24 cellular contexts compared by ENCODE assay signal in the genomic region with DNA sequence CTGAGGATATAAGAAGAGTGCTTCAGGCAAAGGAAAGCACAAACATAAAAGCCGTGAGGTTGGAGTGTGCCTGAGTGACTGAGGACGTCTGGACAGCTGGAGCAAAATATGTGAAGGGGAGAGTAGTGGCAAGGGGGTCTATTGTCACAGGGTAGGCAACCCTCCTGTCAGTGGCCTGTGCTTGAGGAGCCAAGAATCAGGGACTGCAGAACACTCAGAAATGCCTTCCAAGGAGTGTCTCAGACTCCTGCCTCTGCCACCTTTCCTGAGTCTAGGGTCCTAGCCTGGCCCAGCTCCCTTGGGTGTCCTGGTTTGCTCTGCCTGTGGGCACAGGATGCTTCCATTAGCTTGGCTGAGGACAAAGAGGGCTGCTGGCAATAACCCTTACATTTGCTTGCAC.
DNase-seq lines count a peak whose midpoint lies in the region; ATAC-seq and TF ChIP-seq lines count a peak whose summit lies in the region.
"Had no signal": no experiment of that assay in that cellular context is flagged by ENCODE, and none has a peak within 500 bp of the region (broad histone marks: within the 10 kb centered on the region; RNA-seq: fewer than 3 reads in every experiment).

No MANE protein-coding gene starts in this region.

- H4K8ac ChIP-seq in trophoblast cell (ENCODE audit: low read depth, low read length): no peak overlapping the region

- ATAC-seq in lung (ENCODE audit: insufficient read depth, low FRiP score) (no peak), omental fat pad (ENCODE audit: low FRiP score) (no peak), HG03139 (IDR thresholded peaks at IDR 0.05; ENCODE audit: unreplicated experiment) (no peak)
- ATAC-seq: CD8-positive, alpha-beta T cell; HCT116; Right ventricle myocardium inferior had no signal

- H3K9ac ChIP-seq in NT2/D1 (ENCODE audit: insufficient read length, low read depth) (peak overlapping the region; percentile 16), trophoblast cell (ENCODE audit: low read length) (no peak overlapping the region)

- H4K12ac ChIP-seq in trophoblast cell (ENCODE audit: low read depth, low read length): no peak overlapping the region

- H3K9me3 ChIP-seq in NT2/D1 (ENCODE audit: insufficient read depth, low read length) (no peaks in the 10 kb centered on the region), lung (ENCODE audit: control insufficient read depth in 2 of 2, insufficient read depth in 1 of 2, low read length in 1 of 2) (peaks cover 0 to 1% of the 10 kb centered on the region in 2 donors), stomach (no peaks in the 10 kb centered on the region), trophoblast cell (ENCODE audit: insufficient read depth, low read depth, low read length) (no peaks in the 10 kb centered on the region)

- H3K36me3 ChIP-seq in NT2/D1 (ENCODE audit: insufficient read depth, insufficient read length, low read length): no peaks in the 10 kb centered on the region
- no peaks in the 10 kb centered on the region for H3K36me3 ChIP-seq in lung (ENCODE audit: control insufficient read depth in 2 of 2, insufficient read depth in 2 of 2, low read length in 2 of 2)
- H3K36me3 ChIP-seq in stomach: no peaks in the 10 kb centered on the region
- no peaks in the 10 kb centered on the region for H3K36me3 ChIP-seq in trophoblast cell (ENCODE audit: control insufficient read depth in 1 of 2, insufficient read depth in 2 of 2, low read length in 2 of 2)

- no peak overlapping the region for H3K18ac ChIP-seq in trophoblast cell (ENCODE audit: low read length)

- H3K4me1 ChIP-seq in NT2/D1 (ENCODE audit: insufficient read depth, insufficient read length) (peaks cover 29% of the 10 kb centered on the region), lung (ENCODE audit: control insufficient read depth in 2 of 2, insufficient read depth in 2 of 2, low read length in 2 of 2) (no peaks in the 10 kb centered on the region), stomach (no peaks in the 10 kb centered on the region), trophoblast cell (ENCODE audit: control insufficient read depth in 1 of 2, insufficient read depth in 2 of 2, low read length in 2 of 2) (peaks cover 0 to 2% of the 10 kb centered on the region in 2 experiments)

- H3K79me2 ChIP-seq in trophoblast cell (ENCODE audit: control insufficient read depth, insufficient read depth, low read length, poor library complexity): no peaks in the 10 kb centered on the region

- H3K27me3 ChIP-seq in NT2/D1 (ENCODE audit: insufficient read depth, insufficient read length) (no peaks in the 10 kb centered on the region), lung (ENCODE audit: control insufficient read depth, insufficient read depth) (peaks cover 8% of the 10 kb centered on the region), stomach (peaks cover 0 to 11% (median 0%) of the 10 kb centered on the region in 3 donors), trophoblast cell (ENCODE audit: insufficient read depth, low read length) (no peaks in the 10 kb centered on the region)

- no peak overlapping the region for H3K27ac ChIP-seq in lung (ENCODE audit: low read depth in 1 of 2, low read length in 1 of 2)
- H3K27ac ChIP-seq in stomach: no peak overlapping the region
- H3K27ac ChIP-seq in trophoblast cell (ENCODE audit: low read depth, low read length): no peak overlapping the region

- no peak overlapping the region for H2BK5ac ChIP-seq in trophoblast cell (ENCODE audit: low read depth, low read length, poor library complexity)

- no peak overlapping the region for H2AFZ ChIP-seq in trophoblast cell (ENCODE audit: insufficient read depth, low read length, poor library complexity)

- peak; percentile 24 for DNase-seq in activated CD8-positive, alpha-beta memory T cell treated with anti-CD3 and anti-CD28 coated beads for 24 hours
- no peak for DNase-seq in activated CD8-positive, alpha-beta memory T cell treated with anti-CD3 and anti-CD28 coated beads, Interleukin-2, amount 50 U/mL, for 4 hours
- DNase-seq in NT2/D1 (ENCODE audit: low read depth, low spot score): no peak
- DNase-seq in lung (ENCODE audit: low spot score): peak; percentile 9
- DNase-seq in stomach: peak; percentile 5
- no peak for DNase-seq in trophoblast cell
- no peak for DNase-seq in omental fat pad (ENCODE audit: low spot score)
- DNase-seq: AML-193, C1 segment of cervical spinal cord, DMS153, GDM1, GOT3, KG1, NCI-H1092, NCI-H1436, NCI-H187 treated with DMSO at 0.1 percent for 48 hours, NCI-H2107, NCI-H2227 treated with DMSO at 0.1 percent for 48 hours, NCI-H510A treated with DMSO at 0.1 percent for 48 hours, NCI-H82 had no signal

- H2AK5ac ChIP-seq in trophoblast cell (ENCODE audit: low read length): no peak overlapping the region

- no peaks in the 10 kb centered on the region for H3K79me1 ChIP-seq in trophoblast cell (ENCODE audit: low read length)

- no peak overlapping the region for H2BK12ac ChIP-seq in trophoblast cell (ENCODE audit: low read length)

- H3K4ac ChIP-seq in trophoblast cell (ENCODE audit: low read depth, low read length): no peak overlapping the region

- no peak overlapping the region for H3K4me3 ChIP-seq in NT2/D1 (ENCODE audit: insufficient read length, low read depth)
- no peak overlapping the region for H3K4me3 ChIP-seq in lung
- H3K4me3 ChIP-seq in stomach: no peak overlapping the region
- no peak overlapping the region for H3K4me3 ChIP-seq in trophoblast cell (ENCODE audit: low read depth, low read length)

- TF ChIP-seq CTCF in lung (IDR thresholded peaks at IDR 0.05; ENCODE audit: control extremely low read depth, extremely low read depth) (no peak), stomach (IDR thresholded peaks at IDR 0.05) (no peak), omental fat pad (IDR thresholded peaks at IDR 0.05) (no peak)

- WGBS in lung, 2 donors: 7 to 74% methylated on average over 2 of the region's 2 CpGs
- WGBS in stomach, 5 donors: 5 to 94% (median 56%) methylated on average over 2 of the region's 2 CpGs
- WGBS in trophoblast cell (ENCODE audit: extremely low coverage, insufficient coverage, insufficient read length): no CpG with 5 or more reads among the region's 2 CpGs

- H2BK120ac ChIP-seq in trophoblast cell (ENCODE audit: insufficient read depth, low read length, poor library complexity): no peak overlapping the region

- no peak for TF ChIP-seq EP300 in stomach (IDR thresholded peaks at IDR 0.05)

- intact Hi-C loops in stomach (cut with DNase I; ENCODE audit: low total_unique reads): no loop called here

- TF ChIP-seq POLR2A in stomach (IDR thresholded peaks at IDR 0.05): no peak

- no peak overlapping the region for H3K4me2 ChIP-seq in trophoblast cell (ENCODE audit: low read length)

- no peak overlapping the region for H4K91ac ChIP-seq in trophoblast cell (ENCODE audit: low read depth, low read length)

- no peak overlapping the region for H3K14ac ChIP-seq in trophoblast cell (ENCODE audit: low read length)

- no peak overlapping the region for H3K23ac ChIP-seq in trophoblast cell (ENCODE audit: low read length)

Comparison
In these comparisons a context has a peak if more than half of its experiments do, and no peak if none do; other contexts are left out.
1. DNase-seq: peak in activated CD8-positive, alpha-beta memory T cell treated with anti-CD3 and anti-CD28 coated beads for 24 hours (single experiment), lung (single experiment) and stomach (single experiment); none in activated CD8-positive, alpha-beta memory T cell treated with anti-CD3 and anti-CD28 coated beads, Interleukin-2, amount 50 U/mL, for 4 hours (single experiment), NT2/D1 (single experiment), trophoblast cell (0 of 2) and omental fat pad (single experiment).